Comparison of ENCODE assay signal across 12 cellular contexts in genomic region chr7:116152276-116152675, GRCh38. TPM values are rescaled to one million over a fixed set of nuclear protein-coding genes. Genes with fewer than 3 reads are reported as not detected.
DNase-seq lines count a peak whose midpoint lies in the region; ATAC-seq, FAIRE-seq and TF ChIP-seq lines count a peak whose summit lies in the region.
"Had no signal": no experiment of that assay in that cellular context is flagged by ENCODE, and none has a peak within 500 bp of the region (broad histone marks: within the 10 kb centered on the region; RNA-seq: fewer than 3 reads in every experiment).

No MANE protein-coding gene starts in this region.

- no peak for FAIRE-seq in GM12878 (lab: Jason Lieb, UNC)

- CTCF ChIA-PET in activated CD8-positive, alpha-beta T cell treated with anti-CD3 and anti-CD28 coated beads for 36 hours (lab: Charles Lee): interaction anchor here (1.9 to 2.3 kb wide), 2 partner anchors 14 to 15 kb away, joined by 5 to 10 read pairs; no protein-coding TSS in a partner anchor
- CTCF ChIA-PET in activated CD8-positive, alpha-beta T cell treated with anti-CD3 and anti-CD28 coated beads, Interleukin-2, amount 10 ng/mL, durations not matched to agents 7 days and 5 days (lab: Charles Lee): interaction anchor here (1.0 to 3.4 kb wide), 4 partner anchors 11 to 28 kb away, joined by 4 to 14 read pairs (median 5); no protein-coding TSS in a partner anchor
- CTCF ChIA-PET in GM12878 (lab: Yijun Ruan, JAX): interaction anchor here (0.9 to 3.5 kb wide), 5 partner anchors 11 to 374 kb away, joined by 3 to 16 read pairs (median 3); no protein-coding TSS in a partner anchor
- CTCF ChIA-PET in A673 (lab: Charles Lee): interaction anchor here (0.6 kb wide), 1 partner anchor 1495 kb away, joined by 4 read pairs; no protein-coding TSS in a partner anchor

- no peak overlapping the region for H3K27ac Mint-ChIP-seq in activated CD8-positive, alpha-beta T cell treated with anti-CD3 and anti-CD28 coated beads for 36 hours
- no peak overlapping the region for H3K27ac Mint-ChIP-seq in activated CD8-positive, alpha-beta T cell treated with anti-CD3 and anti-CD28 coated beads, Interleukin-2, amount 10 ng/mL, durations not matched to agents 7 days and 5 days

- no peak for TF ChIP-seq RAD21 in GM12878 (IDR thresholded peaks at IDR 0.05; ENCODE audit: insufficient read depth, low read depth, low read length)

- SMC1A ChIA-PET in GM12878 (lab: Charles Lee; ENCODE audit: uncharacterized antibody, unreplicated experiment): interaction anchor here (0.8 to 1.1 kb wide), 3 partner anchors 10 to 41 kb away, joined by 3 to 4 read pairs (median 4); no protein-coding TSS in a partner anchor

- POLR2A ChIA-PET in activated CD8-positive, alpha-beta T cell treated with anti-CD3 and anti-CD28 coated beads for 36 hours (lab: Charles Lee): interaction anchor here (0.7 kb wide), 1 partner anchor 79 kb away, joined by 3 read pairs; no protein-coding TSS in a partner anchor
- POLR2A ChIA-PET in activated CD8-positive, alpha-beta T cell treated with anti-CD3 and anti-CD28 coated beads, Interleukin-2, amount 10 ng/mL, durations not matched to agents 7 days and 5 days (lab: Charles Lee): no interaction called here
- POLR2A ChIA-PET in GM12878 (lab: Charles Lee) (interaction anchor here (0.5 kb wide), 1 partner anchor 34 kb away, joined by 3 read pairs; no protein-coding TSS in a partner anchor), A673 (lab: Charles Lee; ENCODE audit: low non-redundant PET) (no interaction called here)

- no peaks in the 10 kb centered on the region for H3K9me3 Mint-ChIP-seq in activated CD8-positive, alpha-beta T cell treated with anti-CD3 and anti-CD28 coated beads for 36 hours
- H3K9me3 Mint-ChIP-seq in activated CD8-positive, alpha-beta T cell treated with anti-CD3 and anti-CD28 coated beads, Interleukin-2, amount 10 ng/mL, durations not matched to agents 7 days and 5 days (ENCODE audit: insufficient read depth): peaks cover 21% of the 10 kb centered on the region

- no peak overlapping the region for H2AFZ ChIP-seq in OCI-LY3 (ENCODE audit: low read depth, low read length)
- peak overlapping the region; percentile 14; the same call in 1 of the 2 replicates for H2AFZ ChIP-seq in GM12878 (ENCODE audit: control insufficient read depth, low read depth, low read length)

- H3K4me3 ChIP-seq in OCI-LY3 (ENCODE audit: low read length) (peak overlapping the region; percentile 83), GM12878 (no peak overlapping the region; the same call in 1 of the 2 replicates), A673 (ENCODE audit: low read depth, low read length, poor library complexity, severe bottlenecking) (no peak overlapping the region), Peyer's patch (no peak overlapping the region)
- H3K4me3 ChIP-seq: SJSA1 had no signal

- no peak overlapping the region for H3K4me3 Mint-ChIP-seq in activated CD8-positive, alpha-beta T cell treated with anti-CD3 and anti-CD28 coated beads for 36 hours
- H3K4me3 Mint-ChIP-seq in activated CD8-positive, alpha-beta T cell treated with anti-CD3 and anti-CD28 coated beads, Interleukin-2, amount 10 ng/mL, durations not matched to agents 7 days and 5 days: no peak overlapping the region

- H3K9me3 ChIP-seq in OCI-LY3 (ENCODE audit: insufficient read depth, low read length) (no peaks in the 10 kb centered on the region), GM12878 (replicated peaks; ENCODE audit: control insufficient read depth, insufficient read depth, low read length) (no peaks in the 10 kb centered on the region; the same call in 1 of the 3 replicates), A673 (ENCODE audit: low read depth, low read length, poor library complexity, severe bottlenecking) (no peaks in the 10 kb centered on the region), Peyer's patch (no peaks in the 10 kb centered on the region)
- H3K9me3 ChIP-seq: SJSA1 had no signal

- H3K9ac ChIP-seq in OCI-LY3 (ENCODE audit: low read length) (peak overlapping the region; percentile 96), GM12878 (ENCODE audit: control insufficient read depth, insufficient read depth, low read length) (no peak overlapping the region)

- intact Hi-C loops in activated CD8-positive, alpha-beta T cell treated with anti-CD3 and anti-CD28 coated beads for 36 hours (cut with micrococcal nuclease): no loop called here
- intact Hi-C loops in GM12878 (cut with micrococcal nuclease; ENCODE audit: unreplicated experiment) (no loop called here), A673 (cut with micrococcal nuclease; ENCODE audit: unreplicated experiment) (no loop called here)

- H3K79me2 ChIP-seq in OCI-LY3 (ENCODE audit: low read length) (peaks cover 100% of the 10 kb centered on the region), GM12878 (ENCODE audit: control insufficient read depth, insufficient read depth, low read length) (no peaks in the 10 kb centered on the region)

- no peak for TF ChIP-seq EP300 in GM12878 (IDR thresholded peaks at IDR 0.05; ENCODE audit: borderline replicate concordance in 1 of 2, control insufficient read depth in 1 of 2, low read depth in 2 of 2, low read length in 2 of 2)

- H3K4me2 ChIP-seq in OCI-LY3 (ENCODE audit: low read length): peak overlapping the region; percentile 93
- H3K4me2 ChIP-seq in GM12878 (ENCODE audit: control insufficient read depth, insufficient read depth): peak overlapping the region; percentile 77; the same call in 1 of the 2 replicates

- no peaks in the 10 kb centered on the region for H3K4me1 Mint-ChIP-seq in activated CD8-positive, alpha-beta T cell treated with anti-CD3 and anti-CD28 coated beads for 36 hours (ENCODE audit: low read depth)
- H3K4me1 Mint-ChIP-seq in activated CD8-positive, alpha-beta T cell treated with anti-CD3 and anti-CD28 coated beads, Interleukin-2, amount 10 ng/mL, durations not matched to agents 7 days and 5 days (ENCODE audit: low read depth): peaks cover 31% of the 10 kb centered on the region

- peak; percentile 27 for ATAC-seq in activated CD8-positive, alpha-beta T cell treated with anti-CD3 and anti-CD28 coated beads for 36 hours
- no peak for ATAC-seq in activated CD8-positive, alpha-beta T cell treated with anti-CD3 and anti-CD28 coated beads, Interleukin-2, amount 10 ng/mL, durations not matched to agents 7 days and 5 days
- ATAC-seq in GM12878: peak; percentile 35; the same call in 1 of the 3 replicates

- BruUV-seq in GM12878 (replicated peaks; lab: Mats Ljungman, UMichigan) (no TSS peak), A673 (replicated peaks; lab: Mats Ljungman, UMichigan) (no TSS peak)

- TF ChIP-seq CTCF in activated CD8-positive, alpha-beta T cell treated with anti-CD3 and anti-CD28 coated beads for 36 hours (IDR thresholded peaks at IDR 0.05): no peak
- TF ChIP-seq CTCF in OCI-LY3 (IDR thresholded peaks at IDR 0.05; ENCODE audit: low read depth, low read length) (0 out of 2 replicates have a peak, but pooled peaks have one; percentile 9), GM12878 (IDR thresholded peaks at IDR 0.05 in 2 of 3, conservative IDR thresholded peaks at IDR 0.05 in 1 of 3; ENCODE audit: control insufficient read depth in 2 of 3, extremely low read depth in 1 of 3, insufficient read depth in 1 of 3, low read depth in 3 of 3, low read length in 3 of 3) (no peak), A673 (conservative IDR thresholded peaks at IDR 0.05; ENCODE audit: low read depth, low read length) (no peak), Peyer's patch (IDR thresholded peaks at IDR 0.05) (no peak)

- no peak for DNase-seq in activated CD8-positive, alpha-beta T cell treated with anti-CD3 and anti-CD28 coated beads for 36 hours
- no peak for DNase-seq in activated CD8-positive, alpha-beta T cell treated with anti-CD3 and anti-CD28 coated beads, Interleukin-2, amount 10 ng/mL, durations not matched to agents 7 days and 5 days
- DNase-seq in GM12878 (ENCODE audit: low read depth, low spot score) (no peak), OCI-M1 (lab: John Stamatoyannopoulos, UW) (no peak), A673 (ENCODE audit: low spot score) (no peak), HT-29 (ENCODE audit: low spot score) (no peak), Peyer's patch (no peak)
- DNase-seq: COR-L47, NCI-H2081 treated with DMSO at 0.1 percent for 48 hours, NCI-H524 had no signal

- in situ Hi-C loops in GM12878 (cut with MboI): no loop called here

- WGBS in GM12878 (ENCODE audit: insufficient coverage, insufficient replicate concordance, low lambda C conversion rate, missing lambda C conversion rate): 98% methylated on average over 2 of the region's 2 CpGs

- RAD21 ChIA-PET in GM12878 (lab: Charles Lee; ENCODE audit: unreplicated experiment): interaction anchor here (0.9 kb wide), 1 partner anchor 11 kb away, joined by 3 read pairs; no protein-coding TSS in a partner anchor

- no peak for TF ChIP-seq POLR2A in GM12878 (IDR thresholded peaks at IDR 0.05; ENCODE audit: low read depth, low read length)
- TF ChIP-seq POLR2A in Peyer's patch (IDR thresholded peaks at IDR 0.05): no peak

- H4K20me1 ChIP-seq in OCI-LY3 (ENCODE audit: insufficient read depth, low read length) (peaks cover 50% of the 10 kb centered on the region), GM12878 (ENCODE audit: control insufficient read depth, insufficient read depth) (no peaks in the 10 kb centered on the region)

- H3K27ac ChIP-seq in OCI-LY3 (ENCODE audit: low read length) (peak overlapping the region; percentile 93), GM12878 (ENCODE audit: control insufficient read depth, insufficient read depth) (no peak overlapping the region), A673 (ENCODE audit: low read depth, low read length, poor library complexity, severe bottlenecking) (no peak overlapping the region), Peyer's patch (peak overlapping the region in 2 of 4 donors; percentile 54 to 61)
- H3K27ac ChIP-seq: SJSA1 had no signal

- H3K27me3 Mint-ChIP-seq in activated CD8-positive, alpha-beta T cell treated with anti-CD3 and anti-CD28 coated beads for 36 hours: peaks cover 5% of the 10 kb centered on the region
- H3K27me3 Mint-ChIP-seq in activated CD8-positive, alpha-beta T cell treated with anti-CD3 and anti-CD28 coated beads, Interleukin-2, amount 10 ng/mL, durations not matched to agents 7 days and 5 days (ENCODE audit: low read depth): peaks cover 16% of the 10 kb centered on the region

- peaks cover 46% of the 10 kb centered on the region for H3K36me3 ChIP-seq in OCI-LY3 (replicated peaks; ENCODE audit: low read depth, low read length)
- no peaks in the 10 kb centered on the region for H3K36me3 ChIP-seq in GM12878 (ENCODE audit: control insufficient read depth in 2 of 2, insufficient read depth in 2 of 2, low read length in 1 of 2)
- H3K36me3 ChIP-seq in A673 (ENCODE audit: insufficient read depth, low read length, poor library complexity, severe bottlenecking): no peaks in the 10 kb centered on the region
- H3K36me3 ChIP-seq in Peyer's patch: no peaks in the 10 kb centered on the region
- H3K36me3 ChIP-seq: SJSA1 had no signal

- H3K27me3 ChIP-seq in OCI-LY3 (ENCODE audit: low read depth, low read length): no peaks in the 10 kb centered on the region
- no peaks in the 10 kb centered on the region; a peak in 1 of 4 replicates for H3K27me3 ChIP-seq in GM12878 (replicated peaks in 1 of 2; ENCODE audit: control insufficient read depth in 2 of 2, insufficient read depth in 2 of 2, low read length in 1 of 2)
- H3K27me3 ChIP-seq in A673 (replicated peaks; ENCODE audit: insufficient read depth, low read depth, low read length, poor library complexity): no peaks in the 10 kb centered on the region
- no peaks in the 10 kb centered on the region for H3K27me3 ChIP-seq in Peyer's patch
- H3K27me3 ChIP-seq: SJSA1 had no signal

- H3K4me1 ChIP-seq in OCI-LY3 (ENCODE audit: low read length): peaks cover 82% of the 10 kb centered on the region
- peaks cover 21% of the 10 kb centered on the region for H3K4me1 ChIP-seq in GM12878 (ENCODE audit: control insufficient read depth, insufficient read depth, low read length)
- H3K4me1 ChIP-seq in A673 (ENCODE audit: insufficient read depth, low read length, poor library complexity, severe bottlenecking): no peaks in the 10 kb centered on the region
- H3K4me1 ChIP-seq in Peyer's patch: no peaks in the 10 kb centered on the region
- H3K4me1 ChIP-seq: SJSA1 had no signal

- no peaks in the 10 kb centered on the region for H3K36me3 Mint-ChIP-seq in activated CD8-positive, alpha-beta T cell treated with anti-CD3 and anti-CD28 coated beads for 36 hours (ENCODE audit: low read depth)
- peaks cover 28% of the 10 kb centered on the region for H3K36me3 Mint-ChIP-seq in activated CD8-positive, alpha-beta T cell treated with anti-CD3 and anti-CD28 coated beads, Interleukin-2, amount 10 ng/mL, durations not matched to agents 7 days and 5 days (ENCODE audit: low read depth)

RNA-seq across cellular contexts. Expression of gene TES, which starts 58.1 kb away (rescaled TPM):
- 10 to 100 TPM; 63.9 to 65.7 TPM for total RNA-seq in activated CD8-positive, alpha-beta T cell treated with anti-CD3 and anti-CD28 coated beads for 36 hours
- total RNA-seq in activated CD8-positive, alpha-beta T cell treated with anti-CD3 and anti-CD28 coated beads, Interleukin-2, amount 10 ng/mL, durations not matched to agents 7 days and 5 days: 100 to 1,000 TPM; 110 to 112 TPM
- 23.9 and 26.5 TPM in 2 replicates for total RNA-seq in GM12878 (2013; cell fraction: nucleolus; rRNA removed)
- total RNA-seq in GM12878 (2014; rRNA removed) (66.4 and 73.2 TPM in 2 replicates), GM12878 (2014; rRNA removed; fragmentation: Illumina TruSeq; extraction: Trizol) (59.7 and 59.8 TPM in 2 replicates), GM12878 (2021) (48.5 and 58.7 TPM in 2 replicates), A673 (2021) (115 and 121 TPM in 2 replicates), Peyer's patch (10 to 100 TPM; 62.7 to 97.4 (median 69.6) TPM)
- polyA plus RNA-seq in GM12878 (2011; ENCODE audit: low read depth): 36.0 TPM
- polyA plus RNA-seq in GM12878 (2011; rRNA removed) (54.3 and 70.1 TPM in 2 replicates), GM12878 (2014; fragmentation: Illumina TruSeq; extraction: Trizol) (63.4 and 77.1 TPM in 2 replicates), GM12878 (2014; fragmentation: Nextera tagmentation; extraction: Ambion mirVana) (10 to 100 TPM; 31.2 to 41.7 TPM), GM12878 (2014; rRNA removed) (49.5 and 50.9 TPM in 2 replicates), GM12878 (2016; fragmentation: Nextera tagmentation; extraction: Ambion mirVana) (10 to 100 TPM; 70.6 to 77.5 TPM)
- 33.3 and 36.5 TPM in 2 replicates for polyA plus RNA-seq in GM12878 (2011; cell fraction: cytosol; rRNA removed)
- polyA plus RNA-seq in GM12878 (2011; cell fraction: nucleus; rRNA removed): 28.9 and 71.6 TPM in 2 replicates
- 40.6 and 44.6 TPM in 2 replicates for polyA plus RNA-seq in GM12878 (2012)
- 36.1 and 40.0 TPM in 2 replicates for polyA minus RNA-seq in GM12878 (2011; rRNA and poly(A)+ RNA removed)
- polyA minus RNA-seq in GM12878 (2011; cell fraction: cytosol; rRNA and poly(A)+ RNA removed): 12.0 and 17.5 TPM in 2 replicates
- 11.0 and 28.4 TPM in 2 replicates for polyA minus RNA-seq in GM12878 (2011; cell fraction: nucleus; rRNA and poly(A)+ RNA removed)
- 91.9 and 96.7 TPM in 2 replicates for total RNA-seq in HT-29 (2014; rRNA removed; shearing (Covaris generic))

Comparison
In these comparisons a context has a peak if more than half of its experiments do, and no peak if none do; other contexts are left out.
1. POLR2A ChIA-PET loops: an anchor here in activated CD8-positive, alpha-beta T cell treated with anti-CD3 and anti-CD28 coated beads for 36 hours (0.7 kb wide) and GM12878 (0.5 kb wide); none called in activated CD8-positive, alpha-beta T cell treated with anti-CD3 and anti-CD28 coated beads, Interleukin-2, amount 10 ng/mL, durations not matched to agents 7 days and 5 days and A673.